ENCODE assay signal across 8 cellular contexts in genomic region chr9:93093449-93094293, GRCh38. TPM values are rescaled to one million over a fixed set of nuclear protein-coding genes. Genes with fewer than 3 reads are reported as not detected.
A peak's percentile ranks its signal among the peaks of the same experiment; 100 is the strongest.
DNase-seq lines count a peak whose midpoint lies in the region; ATAC-seq and TF ChIP-seq lines count a peak whose summit lies in the region.

No MANE protein-coding gene starts in this region.

- H3K4me1 ChIP-seq in breast epithelium: peaks cover 0 to 26% of the 10 kb centered on the region in 2 donors

- no peak overlapping the region for H3K4me3 ChIP-seq in breast epithelium

- peaks cover 5 to 13% of the 10 kb centered on the region in 2 donors for H3K9me3 ChIP-seq in breast epithelium

- H3K36me3 ChIP-seq in breast epithelium: no peaks in the 10 kb centered on the region

- H3K27me3 Mint-ChIP-seq in nephron progenitor cell (ENCODE audit: low read depth, poor library complexity): peaks cover 4% of the 10 kb centered on the region

- no peaks in the 10 kb centered on the region for H3K9me3 Mint-ChIP-seq in nephron progenitor cell

- intact Hi-C loops in breast epithelium (cut with DNase I; ENCODE audit: low total_unique reads): no loop called here

- H3K36me3 Mint-ChIP-seq in nephron progenitor cell (ENCODE audit: low read depth): no peaks in the 10 kb centered on the region

- H3K27ac Mint-ChIP-seq in nephron progenitor cell: peak overlapping the region; percentile 35

- DNase-seq in CD1c-positive myeloid dendritic cell (ENCODE audit: extremely low spot score) (peak; percentile 66), Kasumi-1 (lab: John Stamatoyannopoulos, UW) (peak; percentile 7 to 27), breast epithelium (ENCODE audit: low spot score in 2 of 2) (peak in 1 of 2 donors; percentile 43), nephron progenitor cell (no peak), NCI-H1694 treated with DMSO at 0.1 percent for 48 hours (lab: John Stamatoyannopoulos, UW) (no peak), NCI-H446 (lab: John Stamatoyannopoulos, UW) (no peak)

- no peak for TF ChIP-seq CTCF in breast epithelium (IDR thresholded peaks at IDR 0.05)
- TF ChIP-seq CTCF in nephron progenitor cell (IDR thresholded peaks at IDR 0.05): no peak

- no peak for TF ChIP-seq POLR2A in breast epithelium (IDR thresholded peaks at IDR 0.05)

- peak overlapping the region; percentile 94 to 96 for H3K27ac ChIP-seq in breast epithelium

- ATAC-seq in GM21528 (IDR thresholded peaks at IDR 0.05; ENCODE audit: low FRiP score, unreplicated experiment) (no peak), HG03520 (IDR thresholded peaks at IDR 0.05; ENCODE audit: unreplicated experiment) (no peak)

- H3K27me3 ChIP-seq in breast epithelium: no peaks in the 10 kb centered on the region

- H3K4me1 Mint-ChIP-seq in nephron progenitor cell: peaks cover 69% of the 10 kb centered on the region

- H3K4me3 Mint-ChIP-seq in nephron progenitor cell: peak overlapping the region; percentile 53

RNA-seq across cellular contexts. Expression of gene CARD19, which starts 2.3 kb away (rescaled TPM):
- 10 to 100 TPM; 59.0 to 79.3 (median 62.1) TPM for total RNA-seq in breast epithelium

RNA-seq across cellular contexts. Expression of gene SUSD3, which starts 35.2 kb away (rescaled TPM):
- 10 to 100 TPM in 2 of 3 donors, 1 to 10 TPM in 1; 1.3 to 52.4 (median 45.9) TPM for total RNA-seq in breast epithelium

RNA-seq across cellular contexts. Expression of gene NINJ1, which starts 40.4 kb away (rescaled TPM):
- 100 to 1,000 TPM in 2 of 3 donors, 10 to 100 TPM in 1; 89.8 to 109 (median 109) TPM for total RNA-seq in breast epithelium

Comparison
In these comparisons a context has a peak if more than half of its experiments do, and no peak if none do; other contexts are left out.
1. DNase-seq: peak in CD1c-positive myeloid dendritic cell (single experiment) and Kasumi-1 (2 of 2); none in nephron progenitor cell (single experiment), NCI-H1694 treated with DMSO at 0.1 percent for 48 hours (single experiment) and NCI-H446 (0 of 2).